Comparison of ENCODE assay signal across 19 cellular contexts in the genomic region with DNA sequence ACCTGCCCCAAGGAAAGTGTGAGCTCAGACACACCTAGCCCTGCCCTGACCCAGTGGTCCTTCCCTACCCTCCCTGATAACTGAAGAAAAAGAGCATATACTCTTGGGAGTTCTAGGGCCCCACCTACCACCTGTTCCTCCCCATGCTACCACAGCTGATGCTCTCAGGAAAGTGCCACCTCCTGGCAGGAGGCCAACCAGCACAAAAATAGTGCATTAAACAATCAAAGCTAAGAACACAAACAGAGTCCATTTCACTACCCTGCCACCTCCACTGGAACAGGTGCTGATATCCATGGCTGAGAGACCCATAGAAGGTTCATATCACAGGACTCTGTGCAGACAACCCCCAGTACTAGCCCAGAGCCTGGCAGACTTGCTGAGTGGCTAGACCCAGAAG.
"Had no signal": no experiment of that assay in that cellular context is flagged by ENCODE, and none has a peak within 500 bp of the region (broad histone marks: within the 10 kb centered on the region; RNA-seq: fewer than 3 reads in every experiment).

No MANE protein-coding gene starts in this region.

- H3K9me3 ChIP-seq: body of pancreas, thyroid gland had no signal

- DNase-seq: activated CD4-positive, alpha-beta memory T cell treated with anti-CD3 and anti-CD28 coated beads, Interleukin-2, amount 10 ng/mL, durations not matched to agents 7 days and 5 days; activated CD4-positive, alpha-beta T cell treated with anti-CD3 and anti-CD28 coated beads for 48 hours; activated CD4-positive, CD25-positive, alpha-beta regulatory T cell; activated CD8-positive, alpha-beta memory T cell treated with anti-CD3 and anti-CD28 coated beads, Interleukin-2, amount 10 ng/mL, durations not matched to agents 7 days and 5 days; activated naive CD4-positive, alpha-beta T cell; activated naive CD8-positive, alpha-beta T cell treated with anti-CD3 and anti-CD28 coated beads for 36 hours; amygdala; body of pancreas; dorsolateral prefrontal cortex; foreskin keratinocyte; stimulated activated CD4-positive, alpha-beta T cell treated with anti-CD3 and anti-CD28 coated beads, Interleukin-4, amount 100 ng/mL, for 4 hours; stimulated activated naive B cell treated with anti-CD40 and anti-IgM and Interleukin-4, amounts not matched to agents 10 μg/mL and 1 μg/mL and 100 μg/mL, for 72 hours; T-helper 9 cell; thyroid gland had no signal

- H3K27me3 ChIP-seq: body of pancreas, dorsolateral prefrontal cortex, foreskin keratinocyte, thyroid gland had no signal

- H3K4me1 Mint-ChIP-seq: activated CD4-positive, alpha-beta memory T cell treated with anti-CD3 and anti-CD28 coated beads, Interleukin-2, amount 10 ng/mL, durations not matched to agents 7 days and 5 days; activated CD8-positive, alpha-beta memory T cell treated with anti-CD3 and anti-CD28 coated beads, Interleukin-2, amount 10 ng/mL, durations not matched to agents 7 days and 5 days; activated naive CD8-positive, alpha-beta T cell treated with anti-CD3 and anti-CD28 coated beads for 36 hours; activated T-helper 17 cell treated with anti-CD3 and anti-CD28 coated beads, Interleukin-2, amount 50 U/mL, for 72 hours; stimulated activated naive B cell treated with anti-CD40 and anti-IgM and Interleukin-4, amounts not matched to agents 10 μg/mL and 1 μg/mL and 100 μg/mL, for 72 hours had no signal

- H3K36me3 ChIP-seq: thyroid gland had no signal

- H3K9me3 Mint-ChIP-seq: activated CD4-positive, alpha-beta memory T cell treated with anti-CD3 and anti-CD28 coated beads, Interleukin-2, amount 10 ng/mL, durations not matched to agents 7 days and 5 days had no signal

- H3K36me3 Mint-ChIP-seq: activated CD8-positive, alpha-beta memory T cell treated with anti-CD3 and anti-CD28 coated beads, Interleukin-2, amount 10 ng/mL, durations not matched to agents 7 days and 5 days; activated naive CD8-positive, alpha-beta T cell treated with anti-CD3 and anti-CD28 coated beads for 36 hours; natural killer cell treated with Interleukin-12 subunit alpha and Interleukin-12 subunit beta and Interleukin-15 and Interleukin-18, amount 100 ng/mL, for 72 hours; stimulated activated naive B cell treated with anti-CD40 and anti-IgM and Interleukin-4, amounts not matched to agents 10 μg/mL and 1 μg/mL and 100 μg/mL, for 72 hours had no signal

- H3K4me1 ChIP-seq: body of pancreas, foreskin keratinocyte, thyroid gland had no signal

- H3K27me3 Mint-ChIP-seq: activated CD4-positive, alpha-beta memory T cell treated with anti-CD3 and anti-CD28 coated beads, Interleukin-2, amount 10 ng/mL, durations not matched to agents 7 days and 5 days had no signal

- H3K27ac ChIP-seq: body of pancreas, dorsolateral prefrontal cortex, foreskin keratinocyte, thyroid gland had no signal

- H3K4me3 Mint-ChIP-seq: activated CD4-positive, alpha-beta memory T cell treated with anti-CD3 and anti-CD28 coated beads, Interleukin-2, amount 10 ng/mL, durations not matched to agents 7 days and 5 days; activated CD8-positive, alpha-beta memory T cell treated with anti-CD3 and anti-CD28 coated beads, Interleukin-2, amount 10 ng/mL, durations not matched to agents 7 days and 5 days; activated naive CD8-positive, alpha-beta T cell treated with anti-CD3 and anti-CD28 coated beads for 36 hours; activated T-helper 17 cell treated with anti-CD3 and anti-CD28 coated beads, Interleukin-2, amount 50 U/mL, for 72 hours; natural killer cell treated with Interleukin-12 subunit alpha and Interleukin-12 subunit beta and Interleukin-15 and Interleukin-18, amount 100 ng/mL, for 72 hours; stimulated activated naive B cell treated with anti-CD40 and anti-IgM and Interleukin-4, amounts not matched to agents 10 μg/mL and 1 μg/mL and 100 μg/mL, for 72 hours had no signal

- H3K4me3 ChIP-seq: body of pancreas, dorsolateral prefrontal cortex, lung, thyroid gland had no signal

- H3K27ac Mint-ChIP-seq: activated CD4-positive, alpha-beta memory T cell treated with anti-CD3 and anti-CD28 coated beads, Interleukin-2, amount 10 ng/mL, durations not matched to agents 7 days and 5 days; activated CD8-positive, alpha-beta memory T cell treated with anti-CD3 and anti-CD28 coated beads, Interleukin-2, amount 10 ng/mL, durations not matched to agents 7 days and 5 days; activated naive CD8-positive, alpha-beta T cell treated with anti-CD3 and anti-CD28 coated beads for 36 hours; activated T-helper 17 cell treated with anti-CD3 and anti-CD28 coated beads, Interleukin-2, amount 50 U/mL, for 72 hours; natural killer cell treated with Interleukin-12 subunit alpha and Interleukin-12 subunit beta and Interleukin-15 and Interleukin-18, amount 100 ng/mL, for 72 hours; stimulated activated naive B cell treated with anti-CD40 and anti-IgM and Interleukin-4, amounts not matched to agents 10 μg/mL and 1 μg/mL and 100 μg/mL, for 72 hours had no signal

- ATAC-seq: activated CD8-positive, alpha-beta memory T cell treated with anti-CD3 and anti-CD28 coated beads, Interleukin-2, amount 10 ng/mL, durations not matched to agents 7 days and 5 days; activated T-helper 17 cell treated with anti-CD3 and anti-CD28 coated beads, Interleukin-2, amount 50 U/mL, for 72 hours; body of pancreas; foreskin keratinocyte; left lobe of liver; natural killer cell treated with Interleukin-12 subunit alpha and Interleukin-12 subunit beta and Interleukin-15 and Interleukin-18, amount 100 ng/mL, for 72 hours; sciatic nerve; stimulated activated naive B cell treated with anti-CD40 and anti-IgM and Interleukin-4, amounts not matched to agents 10 μg/mL and 1 μg/mL and 100 μg/mL, for 72 hours had no signal
